ENCODE assay signal across 9 cellular contexts in the genomic region with DNA sequence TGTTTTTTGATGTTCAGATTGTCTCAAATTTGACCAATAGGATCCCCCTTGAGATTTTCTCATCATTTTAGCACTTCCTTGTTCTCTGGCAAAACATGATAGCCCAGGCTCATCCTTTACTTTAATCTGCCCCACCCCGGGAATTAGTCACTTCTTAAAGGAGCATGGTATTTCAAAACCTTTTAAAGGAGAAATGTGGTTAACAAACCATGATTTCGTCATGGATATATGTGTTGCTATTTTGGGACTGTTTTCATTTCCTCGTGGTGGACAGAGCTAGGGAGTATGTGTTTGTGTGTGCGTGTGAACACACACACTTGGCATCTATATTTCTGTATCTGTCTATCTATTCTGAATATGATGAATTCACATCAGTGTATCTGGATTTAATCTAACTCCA.
DNase-seq lines count a peak whose midpoint lies in the region; TF ChIP-seq lines count a peak whose summit lies in the region.
"Had no signal": no experiment of that assay in that cellular context is flagged by ENCODE, and none has a peak within 500 bp of the region (broad histone marks: within the 10 kb centered on the region; RNA-seq: fewer than 3 reads in every experiment).

No MANE protein-coding gene starts in this region.

- intact Hi-C loops in activated T-helper 2 cell treated with anti-CD3 and anti-CD28 coated beads, Interferon-gamma antibody, Interleukin-2, Interleukin-4, amounts not matched to agents 10 μg/mL and 5 μg/mL and 100 μg/mL, durations not matched to agents 14 hours and 24 hours and 36 hours (cut with micrococcal nuclease), result no loop called here
- intact Hi-C loops in uterus (cut with DNase I; ENCODE audit: low total_unique reads), result no loop called here
- intact Hi-C loops in Calu3 (cut with micrococcal nuclease; ENCODE audit: unreplicated experiment), result no loop called here

- H3K9me3 Mint-ChIP-seq in activated T-helper 2 cell treated with anti-CD3 and anti-CD28 coated beads, Interferon-gamma antibody, Interleukin-2, Interleukin-4, amounts not matched to agents 10 μg/mL and 5 μg/mL and 100 μg/mL, durations not matched to agents 14 hours and 24 hours and 36 hours, result no peaks in the 10 kb centered on the region
- H3K9me3 Mint-ChIP-seq in Calu3 (ENCODE audit: low read depth, unreplicated experiment), result no peaks in the 10 kb centered on the region

- no peak overlapping the region for H3K4me3 ChIP-seq in AG04450 (ENCODE audit: low read depth, low read length)
- no peak overlapping the region for H3K4me3 ChIP-seq in uterus
- H3K4me3 ChIP-seq in coronary artery, result no peak overlapping the region

- no peaks in the 10 kb centered on the region for H3K4me1 ChIP-seq in uterus

- no peaks in the 10 kb centered on the region for H3K27me3 Mint-ChIP-seq in activated T-helper 2 cell treated with anti-CD3 and anti-CD28 coated beads, Interferon-gamma antibody, Interleukin-2, Interleukin-4, amounts not matched to agents 10 μg/mL and 5 μg/mL and 100 μg/mL, durations not matched to agents 14 hours and 24 hours and 36 hours (ENCODE audit: low read depth)
- H3K27me3 Mint-ChIP-seq in Calu3 (ENCODE audit: unreplicated experiment), result no peaks in the 10 kb centered on the region

- H3K27ac Mint-ChIP-seq in activated T-helper 2 cell treated with anti-CD3 and anti-CD28 coated beads, Interferon-gamma antibody, Interleukin-2, Interleukin-4, amounts not matched to agents 10 μg/mL and 5 μg/mL and 100 μg/mL, durations not matched to agents 14 hours and 24 hours and 36 hours, result peak overlapping the region; percentile 26
- H3K27ac Mint-ChIP-seq in Calu3 (ENCODE audit: unreplicated experiment), result no peak overlapping the region

- no peaks in the 10 kb centered on the region for H3K27me3 ChIP-seq in AG04450 (ENCODE audit: control insufficient read depth, insufficient read depth, low read length)
- no peaks in the 10 kb centered on the region for H3K27me3 ChIP-seq in uterus

- peaks cover 4% of the 10 kb centered on the region for H3K4me1 Mint-ChIP-seq in activated T-helper 2 cell treated with anti-CD3 and anti-CD28 coated beads, Interferon-gamma antibody, Interleukin-2, Interleukin-4, amounts not matched to agents 10 μg/mL and 5 μg/mL and 100 μg/mL, durations not matched to agents 14 hours and 24 hours and 36 hours (ENCODE audit: low read depth)
- no peaks in the 10 kb centered on the region for H3K4me1 Mint-ChIP-seq in Calu3 (ENCODE audit: low read depth, unreplicated experiment)

- no peaks in the 10 kb centered on the region for H3K36me3 ChIP-seq in uterus

- TF ChIP-seq CTCF in AG04450 (IDR thresholded peaks at IDR 0.05; ENCODE audit: low read depth, low read length) (no peak), uterus (IDR thresholded peaks at IDR 0.05) (no peak), coronary artery (IDR thresholded peaks at IDR 0.05) (no peak), Calu3 (IDR thresholded peaks at IDR 0.05; ENCODE audit: unreplicated experiment) (no peak)

- peaks cover 60% of the 10 kb centered on the region for H3K36me3 Mint-ChIP-seq in activated T-helper 2 cell treated with anti-CD3 and anti-CD28 coated beads, Interferon-gamma antibody, Interleukin-2, Interleukin-4, amounts not matched to agents 10 μg/mL and 5 μg/mL and 100 μg/mL, durations not matched to agents 14 hours and 24 hours and 36 hours (ENCODE audit: low read depth)
- peaks cover 17% of the 10 kb centered on the region for H3K36me3 Mint-ChIP-seq in Calu3 (ENCODE audit: insufficient read depth, unreplicated experiment)

- H3K4me3 Mint-ChIP-seq in activated T-helper 2 cell treated with anti-CD3 and anti-CD28 coated beads, Interferon-gamma antibody, Interleukin-2, Interleukin-4, amounts not matched to agents 10 μg/mL and 5 μg/mL and 100 μg/mL, durations not matched to agents 14 hours and 24 hours and 36 hours (ENCODE audit: low read depth), result no peak overlapping the region
- H3K4me3 Mint-ChIP-seq in Calu3 (ENCODE audit: low read depth, unreplicated experiment), result no peak overlapping the region

- CTCF ChIA-PET in AG04450 (lab: Charles Lee), result no interaction called here
- CTCF ChIA-PET in Calu3 (lab: Charles Lee), result no interaction called here

- POLR2A ChIA-PET in AG04450 (lab: Yijun Ruan, JAX), result no interaction called here

- no peak overlapping the region for H3K27ac ChIP-seq in AG04450 (ENCODE audit: low read depth, low read length)
- H3K27ac ChIP-seq in uterus, result no peak overlapping the region
- H3K27ac ChIP-seq in coronary artery, result no peak overlapping the region

- peak; percentile 78 for DNase-seq in AG04450 (ENCODE audit: low read depth, low spot score)
- DNase-seq in HT-29 (ENCODE audit: low spot score), result peak; percentile 9
- no peak for DNase-seq in activated T-helper 2 cell treated with anti-CD3 and anti-CD28 coated beads, Interferon-gamma antibody, Interleukin-2, Interleukin-4, amounts not matched to agents 10 μg/mL and 5 μg/mL and 100 μg/mL, durations not matched to agents 14 hours and 24 hours and 36 hours (ENCODE audit: low spot score)
- DNase-seq in iris pigment epithelial cell (ENCODE audit: low read depth), result peak; percentile 97
- DNase-seq in uterus, result no peak
- no peak for DNase-seq in coronary artery (ENCODE audit: low spot score)
- no peak for DNase-seq in cerebellar cortex (ENCODE audit: low spot score)
- DNase-seq in Calu3, result no peak
- DNase-seq: NCI-H2029 treated with DMSO at 0.1 percent for 48 hours had no signal

- TF ChIP-seq POLR2A in uterus (IDR thresholded peaks at IDR 0.05), result no peak

- no peaks in the 10 kb centered on the region for H3K9me3 ChIP-seq in AG04450 (ENCODE audit: control insufficient read depth, insufficient read depth, low read length)
- no peaks in the 10 kb centered on the region for H3K9me3 ChIP-seq in uterus

- no TSS peak for BruUV-seq in Calu3 (replicated peaks; lab: Mats Ljungman, UMichigan)

Comparison
In these comparisons a context has a peak if more than half of its experiments do, and no peak if none do; other contexts are left out.
1. DNase-seq: peak in AG04450 (single experiment), HT-29 (single experiment) and iris pigment epithelial cell (single experiment); none in activated T-helper 2 cell treated with anti-CD3 and anti-CD28 coated beads, Interferon-gamma antibody, Interleukin-2, Interleukin-4, amounts not matched to agents 10 μg/mL and 5 μg/mL and 100 μg/mL, durations not matched to agents 14 hours and 24 hours and 36 hours (single experiment), uterus (0 of 2), coronary artery (single experiment), cerebellar cortex (single experiment) and Calu3 (single experiment).